In the genomic region with DNA sequence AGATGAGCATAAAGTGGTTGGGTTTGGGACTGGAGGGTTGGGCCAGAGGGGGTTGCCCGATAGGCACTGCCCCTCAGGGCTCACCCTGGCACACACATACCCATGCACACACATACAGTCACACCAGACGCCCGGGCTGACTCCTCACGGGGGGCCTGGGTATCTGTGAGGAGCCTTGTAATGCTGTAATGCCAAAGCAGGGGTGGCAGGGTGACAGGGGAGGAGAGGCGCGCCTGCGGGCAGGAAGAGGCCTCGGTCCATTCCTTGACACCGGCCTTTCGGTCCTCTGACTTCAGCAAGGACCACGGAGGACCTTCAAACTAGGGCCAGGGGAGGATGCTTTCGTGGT, we compare ENCODE assay signal across 12 cellular contexts. TPM values are rescaled to one million over a fixed set of nuclear protein-coding genes. Genes with fewer than 3 reads are reported as not detected.
DNase-seq lines count a peak whose midpoint lies in the region; ATAC-seq and TF ChIP-seq lines count a peak whose summit lies in the region.
"Had no signal": no experiment of that assay in that cellular context is flagged by ENCODE, and none has a peak within 500 bp of the region (broad histone marks: within the 10 kb centered on the region; RNA-seq: fewer than 3 reads in every experiment).

No MANE protein-coding gene starts in this region.

- no peak overlapping the region for H3K27ac Mint-ChIP-seq in activated naive CD4-positive, alpha-beta T cell treated with anti-CD3 and anti-CD28 coated beads for 36 hours
- H3K27ac Mint-ChIP-seq in activated naive CD4-positive, alpha-beta T cell treated with anti-CD3 and anti-CD28 coated beads, Interleukin-2, amount 50 U/mL, for 72 hours = no peak overlapping the region
- H3K27ac Mint-ChIP-seq: endodermal cell had no signal

- H2BK5ac ChIP-seq in mesenchymal stem cell (ENCODE audit: low read depth, low read length, poor library complexity, severe bottlenecking) = no peak overlapping the region

- 82% methylated on average over 11 of the region's 12 CpGs for WGBS in mesenchymal stem cell

- no peak overlapping the region for H3K18ac ChIP-seq in mesenchymal stem cell (ENCODE audit: low read depth in 1 of 2, low read length in 2 of 2)

- H3K36me3 ChIP-seq in mesenchymal stem cell (ENCODE audit: control insufficient read depth in 1 of 2, insufficient read depth in 2 of 2, low read depth in 1 of 2, low read length in 2 of 2) = peaks cover 0 to 4% of the 10 kb centered on the region in 2 experiments
- H3K36me3 ChIP-seq in thoracic aorta = no peaks in the 10 kb centered on the region

- no peaks in the 10 kb centered on the region for H3K27me3 Mint-ChIP-seq in activated naive CD4-positive, alpha-beta T cell treated with anti-CD3 and anti-CD28 coated beads for 36 hours (ENCODE audit: low read depth)

- peaks cover 9% of the 10 kb centered on the region for H3K4me1 Mint-ChIP-seq in activated naive CD4-positive, alpha-beta T cell treated with anti-CD3 and anti-CD28 coated beads for 36 hours (ENCODE audit: low read depth)

- H3K9me3 Mint-ChIP-seq in activated naive CD4-positive, alpha-beta T cell treated with anti-CD3 and anti-CD28 coated beads for 36 hours = no peaks in the 10 kb centered on the region
- H3K9me3 Mint-ChIP-seq in activated naive CD4-positive, alpha-beta T cell treated with anti-CD3 and anti-CD28 coated beads, Interleukin-2, amount 50 U/mL, for 72 hours = no peaks in the 10 kb centered on the region
- H3K9me3 Mint-ChIP-seq: endodermal cell had no signal

- H2BK15ac ChIP-seq in mesenchymal stem cell (ENCODE audit: low read depth, poor library complexity, severe bottlenecking) = no peak overlapping the region

- H3K4me1 ChIP-seq in mesenchymal stem cell (ENCODE audit: control insufficient read depth, insufficient read depth, low read depth, low read length) (peaks cover 6% of the 10 kb centered on the region), thoracic aorta (ENCODE audit: control insufficient read depth in 1 of 2, low read depth in 2 of 2) (no peaks in the 10 kb centered on the region)

- no peak for TF ChIP-seq CTCF in thoracic aorta (IDR thresholded peaks at IDR 0.05)

- intact Hi-C loops in activated naive CD4-positive, alpha-beta T cell treated with anti-CD3 and anti-CD28 coated beads for 36 hours (cut with micrococcal nuclease) = no loop called here

- no peak overlapping the region for H3K14ac ChIP-seq in mesenchymal stem cell (ENCODE audit: low read length in 2 of 2)

- H3K23ac ChIP-seq in mesenchymal stem cell (ENCODE audit: low read length in 2 of 2) = no peak overlapping the region

- no peaks in the 10 kb centered on the region for H3K79me1 ChIP-seq in mesenchymal stem cell (replicated peaks; ENCODE audit: low read length, poor library complexity, severe bottlenecking)

- peak overlapping the region; percentile 22 for H3K4me3 Mint-ChIP-seq in activated naive CD4-positive, alpha-beta T cell treated with anti-CD3 and anti-CD28 coated beads for 36 hours

- H3K4ac ChIP-seq in mesenchymal stem cell (ENCODE audit: low read depth in 1 of 2, low read length in 2 of 2) = no peak overlapping the region

- H3K27ac ChIP-seq in caudate nucleus (ENCODE audit: low read depth, low read length) = peak overlapping the region; percentile 98
- H3K27ac ChIP-seq in mesenchymal stem cell (ENCODE audit: low read length, poor library complexity, severe bottlenecking) = no peak overlapping the region
- no peak overlapping the region for H3K27ac ChIP-seq in thoracic aorta
- H3K27ac ChIP-seq: KMS-11 had no signal

- H3K36me3 Mint-ChIP-seq in activated naive CD4-positive, alpha-beta T cell treated with anti-CD3 and anti-CD28 coated beads for 36 hours (ENCODE audit: low read depth) = no peaks in the 10 kb centered on the region
- no peaks in the 10 kb centered on the region for H3K36me3 Mint-ChIP-seq in activated naive CD4-positive, alpha-beta T cell treated with anti-CD3 and anti-CD28 coated beads, Interleukin-2, amount 50 U/mL, for 72 hours

- H3K27me3 ChIP-seq in mesenchymal stem cell (ENCODE audit: control insufficient read depth in 1 of 2, insufficient read depth in 1 of 2, low read length in 2 of 2) = peaks cover 8 to 66% of the 10 kb centered on the region in 2 experiments
- no peaks in the 10 kb centered on the region for H3K27me3 ChIP-seq in thoracic aorta (replicated peaks; ENCODE audit: insufficient read depth)

- CTCF ChIA-PET in activated naive CD4-positive, alpha-beta T cell treated with anti-CD3 and anti-CD28 coated beads for 36 hours (lab: Charles Lee) = no interaction called here

- H4K8ac ChIP-seq in mesenchymal stem cell (ENCODE audit: low read length) = no peak overlapping the region

- no peak overlapping the region for H3K4me2 ChIP-seq in mesenchymal stem cell (ENCODE audit: low read length, poor library complexity, severe bottlenecking)
- H3K4me2 ChIP-seq: KMS-11 had no signal

- peak overlapping the region in 1 of 2 experiments; percentile 86 for H3K4me3 ChIP-seq in mesenchymal stem cell (ENCODE audit: insufficient read depth in 1 of 2, low read depth in 1 of 2, low read length in 2 of 2)
- H3K4me3 ChIP-seq in thoracic aorta = peak overlapping the region; percentile 53

- no peak overlapping the region for H2AFZ ChIP-seq in mesenchymal stem cell (ENCODE audit: low read depth, low read length)

- no peak for ATAC-seq in activated naive CD4-positive, alpha-beta T cell treated with anti-CD3 and anti-CD28 coated beads, Interleukin-2, amount 50 U/mL, for 72 hours
- ATAC-seq in thoracic aorta (ENCODE audit: insufficient number of reproducible peaks, low FRiP score, low read depth) = no peak

- H3K9ac ChIP-seq in mesenchymal stem cell (ENCODE audit: low read length) = peak overlapping the region; percentile 84
- H3K9ac ChIP-seq: KMS-11 had no signal

- no peak overlapping the region for H2AK5ac ChIP-seq in mesenchymal stem cell (ENCODE audit: low read length, severe bottlenecking)

- H2BK120ac ChIP-seq in mesenchymal stem cell (ENCODE audit: low read depth, low read length) = no peak overlapping the region

- no peak overlapping the region for H4K91ac ChIP-seq in mesenchymal stem cell (ENCODE audit: low read length)

- DNase-seq in activated naive CD4-positive, alpha-beta T cell treated with anti-CD3 and anti-CD28 coated beads for 36 hours = no peak
- no peak for DNase-seq in activated naive CD4-positive, alpha-beta T cell treated with anti-CD3 and anti-CD28 coated beads, Interleukin-2, amount 50 U/mL, for 72 hours (ENCODE audit: low spot score in 2 of 2)
- DNase-seq in caudate nucleus (lab: John Stamatoyannopoulos, UW) = peak in 21 of 61 donors; percentile 42 to 82 (median 68)
- DNase-seq in mesenchymal stem cell = no peak
- no peak for DNase-seq in thoracic aorta (ENCODE audit: low spot score)
- DNase-seq in AG20443 (ENCODE audit: low spot score) = no peak
- DNase-seq in NCI-H2107 treated with DMSO at 0.1 percent for 48 hours (lab: John Stamatoyannopoulos, UW; ENCODE audit: unreplicated experiment) = no peak
- no peak for DNase-seq in germinal center (ENCODE audit: low spot score)

- H2BK12ac ChIP-seq in mesenchymal stem cell (ENCODE audit: low read length in 2 of 2) = no peak overlapping the region

- H3K9me3 ChIP-seq in mesenchymal stem cell (ENCODE audit: control insufficient read depth, low read length) = no peaks in the 10 kb centered on the region
- H3K9me3 ChIP-seq in thoracic aorta = no peaks in the 10 kb centered on the region

RNA-seq across cellular contexts. Expression of a gene that starts 0.4 kb away (rescaled TPM):
- under 1 TPM; 0.17 to 0.42 TPM for total RNA-seq in activated naive CD4-positive, alpha-beta T cell treated with anti-CD3 and anti-CD28 coated beads for 36 hours
- total RNA-seq in activated naive CD4-positive, alpha-beta T cell treated with anti-CD3 and anti-CD28 coated beads, Interleukin-2, amount 50 U/mL, for 72 hours = under 1 TPM; 0.52 to 0.78 TPM
- polyA plus RNA-seq in mesenchymal stem cell (2013, experiment 1 of 2) = 0.30 TPM
- 0.27 TPM for polyA plus RNA-seq in mesenchymal stem cell (2013, experiment 2 of 2)
- total RNA-seq in thoracic aorta = 1 to 10 TPM; 2.8 TPM
- total RNA-seq: endodermal cell, lung microvascular endothelial cell had no signal

RNA-seq across cellular contexts. Expression of a gene that starts 47.2 kb away (rescaled TPM):
- not detected for total RNA-seq in activated naive CD4-positive, alpha-beta T cell treated with anti-CD3 and anti-CD28 coated beads for 36 hours
- total RNA-seq in activated naive CD4-positive, alpha-beta T cell treated with anti-CD3 and anti-CD28 coated beads, Interleukin-2, amount 50 U/mL, for 72 hours = not detected
- not detected for polyA plus RNA-seq in mesenchymal stem cell (2013, experiment 1 of 2)
- not detected for polyA plus RNA-seq in mesenchymal stem cell (2013, experiment 2 of 2)
- total RNA-seq in thoracic aorta = 1 to 10 TPM in 1 of 2 donors, not detected in 1; 3.0 TPM
- total RNA-seq: endodermal cell, lung microvascular endothelial cell had no signal
- polyA plus RNA-seq: BJ had no signal

RNA-seq across cellular contexts. Expression of a gene that starts 58.3 kb away (rescaled TPM):
- not detected for total RNA-seq in activated naive CD4-positive, alpha-beta T cell treated with anti-CD3 and anti-CD28 coated beads for 36 hours
- total RNA-seq in activated naive CD4-positive, alpha-beta T cell treated with anti-CD3 and anti-CD28 coated beads, Interleukin-2, amount 50 U/mL, for 72 hours = not detected
- 0.03 TPM for polyA plus RNA-seq in mesenchymal stem cell (2013, experiment 1 of 2)
- not detected for polyA plus RNA-seq in mesenchymal stem cell (2013, experiment 2 of 2)
- under 1 TPM; 0.42 to 0.54 TPM for total RNA-seq in thoracic aorta
- total RNA-seq: lung microvascular endothelial cell had no signal
- polyA plus RNA-seq: BJ had no signal
